In genomic region chr7:128000048-128000447, GRCh38 we compare ENCODE assay signal across 17 cellular contexts. TPM values are rescaled to one million over a fixed set of nuclear protein-coding genes. Genes with fewer than 3 reads are reported as not detected.
DNase-seq lines count a peak whose midpoint lies in the region; ATAC-seq, FAIRE-seq and TF ChIP-seq lines count a peak whose summit lies in the region.
"Had no signal": no experiment of that assay in that cellular context is flagged by ENCODE, and none has a peak within 500 bp of the region (broad histone marks: within the 10 kb centered on the region; RNA-seq: fewer than 3 reads in every experiment).

No MANE protein-coding gene starts in this region.

- no peaks in the 10 kb centered on the region for H3K79me2 ChIP-seq in parathyroid adenoma

- no peak for DNase-seq in CD14-positive monocyte (ENCODE audit: low spot score)
- peak; percentile 31 for DNase-seq in SKM-1 treated with dmso at 0.1 percent for 144 hours (lab: John Stamatoyannopoulos, UW; ENCODE audit: unreplicated experiment)
- DNase-seq in kidney = no peak
- DNase-seq in cardiac septum (ENCODE audit: low spot score) = no peak
- no peak for DNase-seq in kidney tubule cell (ENCODE audit: low spot score)
- DNase-seq in NCI-H2227 treated with DMSO at 0.1 percent for 48 hours (lab: John Stamatoyannopoulos, UW) = no peak
- DNase-seq: Caco-2, NCI-H1048, NCI-H146, NCI-H69, SJCRH30 had no signal

- H3K4me1 Mint-ChIP-seq in CD14-positive monocyte = peaks cover 48% of the 10 kb centered on the region

- H3K4me3 Mint-ChIP-seq in CD14-positive monocyte = peak overlapping the region in 1 of 2 donors; percentile 11
- H3K4me3 Mint-ChIP-seq: GM23338 had no signal

- ATAC-seq in GM21360 (IDR thresholded peaks at IDR 0.05; ENCODE audit: unreplicated experiment) = no peak
- ATAC-seq: A549, GM23338 had no signal

- no peak for FAIRE-seq in kidney (lab: Jason Lieb, UNC)
- FAIRE-seq: A549 had no signal

- H3K9ac ChIP-seq in kidney (ENCODE audit: low read length in 2 of 2) (no peak overlapping the region), parathyroid adenoma (no peak overlapping the region)

- no peaks in the 10 kb centered on the region for H3K9me3 ChIP-seq in kidney (ENCODE audit: control insufficient read depth in 1 of 2, low read length in 2 of 2)
- H3K9me3 ChIP-seq in parathyroid adenoma (ENCODE audit: control insufficient read depth, low read length) = no peaks in the 10 kb centered on the region
- H3K9me3 ChIP-seq: A549, Caco-2, SJCRH30 had no signal

- H3K9me3 Mint-ChIP-seq in CD14-positive monocyte = no peaks in the 10 kb centered on the region
- H3K9me3 Mint-ChIP-seq: GM23338 had no signal

- H3K27ac Mint-ChIP-seq in CD14-positive monocyte = peak overlapping the region; percentile 33 to 89 (median 79)
- H3K27ac Mint-ChIP-seq: GM23338 had no signal

- no peak overlapping the region for H3K4me2 ChIP-seq in parathyroid adenoma (ENCODE audit: low read length)
- H3K4me2 ChIP-seq: A549, GM23338 had no signal

- no peaks in the 10 kb centered on the region for H3K27me3 ChIP-seq in parathyroid adenoma (ENCODE audit: control insufficient read depth, insufficient read depth, low read length)
- H3K27me3 ChIP-seq: SJCRH30 had no signal

- peaks cover 26 to 38% of the 10 kb centered on the region in 2 donors for H3K4me1 ChIP-seq in kidney (ENCODE audit: control insufficient read depth in 1 of 2, insufficient read depth in 1 of 2, low read depth in 1 of 2, low read length in 2 of 2)
- H3K4me1 ChIP-seq in parathyroid adenoma = peaks cover 78% of the 10 kb centered on the region

- no peak overlapping the region for H2AFZ ChIP-seq in parathyroid adenoma
- H2AFZ ChIP-seq: GM23338 had no signal

- no peak overlapping the region for H3K4me3 ChIP-seq in kidney (ENCODE audit: low read length in 2 of 2)
- H3K4me3 ChIP-seq in parathyroid adenoma (ENCODE audit: low read depth, low read length) = no peak overlapping the region
- H3K4me3 ChIP-seq: A549, GM23338, SJCRH30 had no signal

- intact Hi-C loops in CD14-positive monocyte (cut with micrococcal nuclease) = no loop called here
- intact Hi-C loops in kidney (cut with DNase I) = no loop called here
- intact Hi-C loops in cardiac septum (cut with DNase I) = no loop called here

- H3K36me3 ChIP-seq in kidney (ENCODE audit: control insufficient read depth in 1 of 2, insufficient read depth in 2 of 2, low read length in 2 of 2) (no peaks in the 10 kb centered on the region), parathyroid adenoma (ENCODE audit: control insufficient read depth, insufficient read depth, low read length) (no peaks in the 10 kb centered on the region)

- H3K36me3 Mint-ChIP-seq in CD14-positive monocyte = peaks cover 33 to 42% of the 10 kb centered on the region in 2 donors

- H3K27ac ChIP-seq in kidney (ENCODE audit: low read depth in 2 of 2, low read length in 2 of 2) (peak overlapping the region; percentile 44 to 63), parathyroid adenoma (peak overlapping the region; percentile 84)
- H3K27ac ChIP-seq: A549, C4-2B, RWPE1, SJCRH30 had no signal

- peaks cover 0 to 2% (median 0%) of the 10 kb centered on the region in 3 donors for H3K27me3 Mint-ChIP-seq in CD14-positive monocyte (ENCODE audit: low read depth in 3 of 3)

- TF ChIP-seq CTCF in CD14-positive monocyte (IDR thresholded peaks at IDR 0.05) (no peak), kidney (IDR thresholded peaks at IDR 0.05; ENCODE audit: borderline replicate concordance, extremely low read depth, insufficient read depth) (no peak), parathyroid adenoma (IDR thresholded peaks at IDR 0.05) (no peak)

RNA-seq across cellular contexts. Expression of gene LRRC4, which starts 31.2 kb away (rescaled TPM):
- polyA plus RNA-seq in CD14-positive monocyte (under 1 TPM; 0.12 to 0.91 TPM), kidney (ENCODE audit: insufficient read depth, low read depth, low replicate concordance) (3.2 TPM)
- total RNA-seq in kidney (1.6 TPM), cardiac septum (3.7 TPM)
- total RNA-seq: Caco-2 had no signal
- polyA plus RNA-seq: A549 had no signal
